Comparison of ENCODE assay signal across 2 cellular contexts in the genomic region with DNA sequence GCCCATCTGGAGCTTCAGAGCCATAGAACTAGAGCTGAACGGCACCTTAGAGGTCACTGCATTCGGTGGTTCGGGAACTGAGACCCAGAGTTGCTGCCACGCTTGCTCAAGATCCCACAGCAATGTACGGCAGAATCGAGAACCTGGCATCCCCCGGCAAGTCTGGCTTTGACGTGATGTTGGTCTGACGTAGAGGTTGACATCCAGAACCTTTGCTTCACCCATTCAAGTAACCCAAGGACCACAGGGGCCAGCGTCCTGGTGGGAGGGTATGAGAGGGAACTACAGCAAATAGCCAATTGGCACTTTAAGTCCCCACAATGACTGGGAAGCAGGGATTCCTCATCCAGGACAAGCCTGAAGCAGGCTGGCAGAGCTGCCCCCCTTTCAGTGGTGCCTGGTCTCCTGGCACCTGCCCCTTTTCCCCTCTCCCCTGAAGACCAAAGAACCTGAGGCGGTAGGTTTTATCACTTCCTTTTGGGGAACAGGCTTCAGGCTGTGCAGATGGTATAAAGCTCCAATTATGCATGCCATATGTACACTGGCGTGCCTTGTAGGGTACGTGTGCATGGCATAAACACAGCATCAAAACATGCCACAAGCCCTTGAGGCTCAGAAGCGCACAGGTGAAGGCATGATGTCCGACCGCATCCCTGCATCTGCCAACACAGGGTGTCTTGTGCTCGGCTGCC.
TF ChIP-seq lines count a peak whose summit lies in the region.

No MANE protein-coding gene starts in this region.

TF ChIP-seq in HEK293, 187 proteins besides CTCF, POLR2A, EP300 and RAD21:
- 0 out of 2 replicates have a peak, but pooled peaks have one; percentile 4 for TF ChIP-seq ZBTB20 (tag by site-specific recombination; IDR thresholded peaks at IDR 0.05)
- no peak for TF ChIP-seq KLF7 (tag by site-specific recombination; IDR thresholded peaks at IDR 0.05; ENCODE audit: borderline replicate concordance)

TF ChIP-seq in HepG2, 621 proteins besides CTCF, POLR2A, EP300 and RAD21:
- TF ChIP-seq ZNF431 (CRISPR knock-in tag; IDR thresholded peaks at IDR 0.05; ENCODE audit: borderline replicate concordance, low read depth): no peak
- no peak for TF ChIP-seq MAFG (CRISPR knock-in tag; IDR thresholded peaks at IDR 0.05)
- TF ChIP-seq, protein P1, sequence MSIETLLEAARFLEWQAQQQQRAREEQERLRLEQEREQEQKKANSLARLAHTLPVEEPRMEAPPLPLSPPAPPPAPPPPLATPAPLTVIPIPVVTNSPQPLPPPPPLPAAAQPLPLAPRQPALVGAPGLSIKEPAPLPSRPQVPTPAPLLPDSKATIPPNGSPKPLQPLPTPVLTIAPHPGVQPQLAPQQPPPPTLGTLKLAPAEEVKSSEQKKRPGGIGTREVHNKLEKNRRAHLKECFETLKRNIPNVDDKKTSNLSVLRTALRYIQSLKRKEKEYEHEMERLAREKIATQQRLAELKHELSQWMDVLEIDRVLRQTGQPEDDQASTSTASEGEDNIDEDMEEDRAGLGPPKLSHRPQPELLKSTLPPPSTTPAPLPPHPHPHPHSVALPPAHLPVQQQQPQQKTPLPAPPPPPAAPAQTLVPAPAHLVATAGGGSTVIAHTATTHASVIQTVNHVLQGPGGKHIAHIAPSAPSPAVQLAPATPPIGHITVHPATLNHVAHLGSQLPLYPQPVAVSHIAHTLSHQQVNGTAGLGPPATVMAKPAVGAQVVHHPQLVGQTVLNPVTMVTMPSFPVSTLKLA (IDR thresholded peaks at IDR 0.05): no peak
- no peak for TF ChIP-seq TCF7 (IDR thresholded peaks at IDR 0.05; ENCODE audit: low read depth)
- no peak for TF ChIP-seq ZNF770 (CRISPR knock-in tag; IDR thresholded peaks at IDR 0.05)
- no peak for TF ChIP-seq ZNF782 (CRISPR knock-in tag; IDR thresholded peaks at IDR 0.05; ENCODE audit: borderline replicate concordance)
- TF ChIP-seq CHCHD3 (CRISPR knock-in tag; IDR thresholded peaks at IDR 0.05): peak; percentile 11; the same call in 1 of the 2 replicates
- TF ChIP-seq ADNP (CRISPR knock-in tag; IDR thresholded peaks at IDR 0.05): no peak
- TF ChIP-seq SRSF4 (IDR thresholded peaks at IDR 0.05; ENCODE audit: low read depth, low read length, poor library complexity, severe bottlenecking): no peak
- no peak for TF ChIP-seq FOXA1 (IDR thresholded peaks at IDR 0.05)
- no peak for TF ChIP-seq FOXA1 (CRISPR knock-in tag; IDR thresholded peaks at IDR 0.05)
- no peak for TF ChIP-seq LRRFIP1 (CRISPR knock-in tag; conservative IDR thresholded peaks at IDR 0.05)
- TF ChIP-seq RBAK (CRISPR knock-in tag; IDR thresholded peaks at IDR 0.05): no peak
- TF ChIP-seq ZNF558 (CRISPR knock-in tag; IDR thresholded peaks at IDR 0.05; ENCODE audit: borderline replicate concordance): 0 out of 2 replicates have a peak, but pooled peaks have one; percentile 9
- no peak for TF ChIP-seq RAD51 (IDR thresholded peaks at IDR 0.05; ENCODE audit: borderline replicate concordance)
- 0 out of 2 replicates have a peak, but pooled peaks have one; percentile 34 for TF ChIP-seq ZNF891 (CRISPR knock-in tag; IDR thresholded peaks at IDR 0.05)
- TF ChIP-seq ZNF383 (CRISPR knock-in tag; IDR thresholded peaks at IDR 0.05; ENCODE audit: borderline replicate concordance): no peak
- TF ChIP-seq, protein P2, sequence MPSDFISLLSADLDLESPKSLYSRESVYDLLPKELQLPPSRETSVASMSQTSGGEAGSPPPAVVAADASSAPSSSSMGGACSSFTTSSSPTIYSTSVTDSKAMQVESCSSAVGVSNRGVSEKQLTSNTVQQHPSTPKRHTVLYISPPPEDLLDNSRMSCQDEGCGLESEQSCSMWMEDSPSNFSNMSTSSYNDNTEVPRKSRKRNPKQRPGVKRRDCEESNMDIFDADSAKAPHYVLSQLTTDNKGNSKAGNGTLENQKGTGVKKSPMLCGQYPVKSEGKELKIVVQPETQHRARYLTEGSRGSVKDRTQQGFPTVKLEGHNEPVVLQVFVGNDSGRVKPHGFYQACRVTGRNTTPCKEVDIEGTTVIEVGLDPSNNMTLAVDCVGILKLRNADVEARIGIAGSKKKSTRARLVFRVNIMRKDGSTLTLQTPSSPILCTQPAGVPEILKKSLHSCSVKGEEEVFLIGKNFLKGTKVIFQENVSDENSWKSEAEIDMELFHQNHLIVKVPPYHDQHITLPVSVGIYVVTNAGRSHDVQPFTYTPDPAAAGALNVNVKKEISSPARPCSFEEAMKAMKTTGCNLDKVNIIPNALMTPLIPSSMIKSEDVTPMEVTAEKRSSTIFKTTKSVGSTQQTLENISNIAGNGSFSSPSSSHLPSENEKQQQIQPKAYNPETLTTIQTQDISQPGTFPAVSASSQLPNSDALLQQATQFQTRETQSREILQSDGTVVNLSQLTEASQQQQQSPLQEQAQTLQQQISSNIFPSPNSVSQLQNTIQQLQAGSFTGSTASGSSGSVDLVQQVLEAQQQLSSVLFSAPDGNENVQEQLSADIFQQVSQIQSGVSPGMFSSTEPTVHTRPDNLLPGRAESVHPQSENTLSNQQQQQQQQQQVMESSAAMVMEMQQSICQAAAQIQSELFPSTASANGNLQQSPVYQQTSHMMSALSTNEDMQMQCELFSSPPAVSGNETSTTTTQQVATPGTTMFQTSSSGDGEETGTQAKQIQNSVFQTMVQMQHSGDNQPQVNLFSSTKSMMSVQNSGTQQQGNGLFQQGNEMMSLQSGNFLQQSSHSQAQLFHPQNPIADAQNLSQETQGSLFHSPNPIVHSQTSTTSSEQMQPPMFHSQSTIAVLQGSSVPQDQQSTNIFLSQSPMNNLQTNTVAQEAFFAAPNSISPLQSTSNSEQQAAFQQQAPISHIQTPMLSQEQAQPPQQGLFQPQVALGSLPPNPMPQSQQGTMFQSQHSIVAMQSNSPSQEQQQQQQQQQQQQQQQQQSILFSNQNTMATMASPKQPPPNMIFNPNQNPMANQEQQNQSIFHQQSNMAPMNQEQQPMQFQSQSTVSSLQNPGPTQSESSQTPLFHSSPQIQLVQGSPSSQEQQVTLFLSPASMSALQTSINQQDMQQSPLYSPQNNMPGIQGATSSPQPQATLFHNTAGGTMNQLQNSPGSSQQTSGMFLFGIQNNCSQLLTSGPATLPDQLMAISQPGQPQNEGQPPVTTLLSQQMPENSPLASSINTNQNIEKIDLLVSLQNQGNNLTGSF (CRISPR knock-in tag; IDR thresholded peaks at IDR 0.05): no peak
- TF ChIP-seq EED (CRISPR knock-in tag; IDR thresholded peaks at IDR 0.05): peak; percentile 16; the same call in 1 of the 2 replicates
- 0 out of 2 replicates have a peak, but pooled peaks have one; percentile 49 for TF ChIP-seq ZNF101 (CRISPR knock-in tag; IDR thresholded peaks at IDR 0.05; ENCODE audit: borderline replicate concordance, low read depth)
- TF ChIP-seq E2F1 (CRISPR knock-in tag; IDR thresholded peaks at IDR 0.05): no peak
- no peak for TF ChIP-seq SP2 (CRISPR knock-in tag; IDR thresholded peaks at IDR 0.05)
- 0 out of 2 replicates have a peak, but pooled peaks have one; percentile 8 for TF ChIP-seq ZNF780A (CRISPR knock-in tag; IDR thresholded peaks at IDR 0.05)
- TF ChIP-seq ZNF34 (CRISPR knock-in tag; IDR thresholded peaks at IDR 0.05; ENCODE audit: borderline replicate concordance): no peak
- no peak for TF ChIP-seq XRCC5 (optimal IDR thresholded peaks at IDR 0.05; ENCODE audit: low read length)
- TF ChIP-seq MZF1 (CRISPR knock-in tag; IDR thresholded peaks at IDR 0.05; ENCODE audit: borderline replicate concordance): no peak
- TF ChIP-seq HNF1A (IDR thresholded peaks at IDR 0.05; ENCODE audit: low read depth): no peak
- TF ChIP-seq HNF1A (CRISPR knock-in tag; IDR thresholded peaks at IDR 0.05; ENCODE audit: borderline replicate concordance): peak; percentile 39; the same call in 1 of the 2 replicates
- TF ChIP-seq ZNF432 (CRISPR knock-in tag; IDR thresholded peaks at IDR 0.05; ENCODE audit: borderline replicate concordance): no peak
- TF ChIP-seq THAP11 (CRISPR knock-in tag; IDR thresholded peaks at IDR 0.05): no peak
- TF ChIP-seq DMAP1 (CRISPR knock-in tag; IDR thresholded peaks at IDR 0.05): no peak
- TF ChIP-seq ZNF510 (CRISPR knock-in tag; IDR thresholded peaks at IDR 0.05; ENCODE audit: low read depth): 0 out of 2 replicates have a peak, but pooled peaks have one; percentile 67
